In the genomic region with DNA sequence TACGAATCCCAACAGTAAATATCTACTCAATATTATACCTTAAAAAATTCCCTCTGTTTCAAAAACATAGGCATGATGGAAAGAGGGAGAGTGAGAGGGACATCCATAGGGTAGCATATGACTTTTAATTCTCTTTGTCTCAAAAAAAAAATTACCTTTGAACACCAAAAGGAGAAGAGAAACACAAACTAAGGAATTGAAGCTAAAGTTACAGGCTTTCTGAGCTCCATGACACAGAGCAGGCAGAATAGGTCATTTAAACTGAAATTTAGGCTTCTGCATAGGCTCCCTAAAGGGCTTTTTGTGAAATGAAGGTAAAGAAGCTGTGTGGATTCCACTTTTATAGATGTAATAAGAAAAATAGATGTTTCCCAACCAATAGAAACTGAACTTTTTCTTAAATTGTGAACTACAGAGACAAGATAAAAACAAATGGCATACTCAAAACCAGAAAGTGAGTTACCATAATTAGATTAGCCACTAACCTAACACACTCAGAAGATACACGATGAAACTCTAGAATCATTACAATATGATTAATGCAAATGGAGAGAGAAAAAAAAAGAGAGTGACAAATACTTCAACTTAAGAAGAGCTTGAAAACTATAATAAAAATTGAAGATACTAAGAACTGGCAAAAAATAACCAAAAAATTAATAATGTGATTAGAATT, we compare ENCODE assay signal across 21 cellular contexts.
DNase-seq lines count a peak whose midpoint lies in the region; ATAC-seq, FAIRE-seq and TF ChIP-seq lines count a peak whose summit lies in the region.
"Had no signal": no experiment of that assay in that cellular context is flagged by ENCODE, and none has a peak within 500 bp of the region (broad histone marks: within the 10 kb centered on the region; RNA-seq: fewer than 3 reads in every experiment).

No MANE protein-coding gene starts in this region.

- H3K4me3 ChIP-seq in kidney (ENCODE audit: low read length in 2 of 2) (no peak overlapping the region), transverse colon (no peak overlapping the region)
- H3K4me3 ChIP-seq: GM23338 had no signal

- no peak overlapping the region for H3K9ac ChIP-seq in kidney (ENCODE audit: low read length in 2 of 2)

- peaks cover 7 to 57% (median 26%) of the 10 kb centered on the region in 6 donors for H3K9me3 Mint-ChIP-seq in immature natural killer cell

- no peak overlapping the region for H3K27ac Mint-ChIP-seq in immature natural killer cell
- H3K27ac Mint-ChIP-seq: CD4-positive, CD25-positive, alpha-beta regulatory T cell; CD8-positive, alpha-beta memory T cell; GM23338; IgD-negative memory B cell had no signal

- in situ Hi-C loops in transverse colon (cut with MboI; ENCODE audit: low pct_ligation_motif_present in 1 of 4, low pct_unique_long_range_greater_than_20kb in 1 of 4, low sequenced_read_pairs in 3 of 4), result no loop called here

- H3K27ac ChIP-seq in kidney (ENCODE audit: low read depth in 2 of 2, low read length in 2 of 2) (no peak overlapping the region), transverse colon (no peak overlapping the region)

- H3K9me3 ChIP-seq in kidney (ENCODE audit: control insufficient read depth in 1 of 2, low read length in 2 of 2) (no peaks in the 10 kb centered on the region), transverse colon (no peaks in the 10 kb centered on the region)
- H3K9me3 ChIP-seq: BE2C had no signal

- peak; percentile 6 for FAIRE-seq in kidney (lab: Jason Lieb, UNC)
- FAIRE-seq: GM19239, H54, HepG2 had no signal

- H3K36me3 ChIP-seq in kidney (ENCODE audit: control insufficient read depth in 1 of 2, insufficient read depth in 2 of 2, low read length in 2 of 2) (no peaks in the 10 kb centered on the region), transverse colon (no peaks in the 10 kb centered on the region)
- H3K36me3 ChIP-seq: BE2C had no signal

- TF ChIP-seq EP300 in transverse colon (IDR thresholded peaks at IDR 0.05; ENCODE audit: low read depth), result no peak

- WGBS in transverse colon (ENCODE audit: low coverage in 1 of 2), 2 donors, result 82 to 83% methylated on average over 2 of the region's 2 CpGs

- H3K4me1 Mint-ChIP-seq in immature natural killer cell, result no peaks in the 10 kb centered on the region
- H3K4me1 Mint-ChIP-seq: CD4-positive, CD25-positive, alpha-beta regulatory T cell; CD8-positive, alpha-beta memory T cell; GM23338; IgD-negative memory B cell had no signal

- no peaks in the 10 kb centered on the region for H3K27me3 ChIP-seq in transverse colon
- H3K27me3 ChIP-seq: BE2C had no signal

- TF ChIP-seq CTCF in kidney (IDR thresholded peaks at IDR 0.05; ENCODE audit: borderline replicate concordance, extremely low read depth, insufficient read depth) (no peak), transverse colon (IDR thresholded peaks at IDR 0.05) (no peak)

- H3K27me3 Mint-ChIP-seq in immature natural killer cell (ENCODE audit: low read depth in 3 of 3), result peaks cover 0 to 2% (median 2%) of the 10 kb centered on the region in 3 donors
- H3K27me3 Mint-ChIP-seq: CD4-positive, CD25-positive, alpha-beta regulatory T cell; CD8-positive, alpha-beta memory T cell; IgD-negative memory B cell had no signal

- H3K4me3 Mint-ChIP-seq in immature natural killer cell, result no peak overlapping the region
- H3K4me3 Mint-ChIP-seq: CD4-positive, CD25-positive, alpha-beta regulatory T cell; CD8-positive, alpha-beta memory T cell; GM23338; IgD-negative memory B cell had no signal

- peaks cover 0 to 3% (median 0%) of the 10 kb centered on the region in 3 donors for H3K36me3 Mint-ChIP-seq in immature natural killer cell
- H3K36me3 Mint-ChIP-seq: CD4-positive, CD25-positive, alpha-beta regulatory T cell; CD8-positive, alpha-beta memory T cell; IgD-negative memory B cell had no signal

- DNase-seq in kidney (no peak), transverse colon (no peak), immature natural killer cell (no peak), NCI-H2029 treated with DMSO at 0.1 percent for 48 hours (lab: John Stamatoyannopoulos, UW) (no peak)
- no peak for DNase-seq in activated CD4-positive, alpha-beta T cell treated with anti-CD3 and anti-CD28 coated beads for 1 hour
- DNase-seq: BE2C; C1 segment of cervical spinal cord; CD4-positive, CD25-positive, alpha-beta regulatory T cell; CD8-positive, alpha-beta memory T cell; COR-L47; HCEC 1CT; Karpas-422; KBM-7 had no signal

- no peak for TF ChIP-seq POLR2A in transverse colon (IDR thresholded peaks at IDR 0.05)

- H3K4me1 ChIP-seq in kidney (ENCODE audit: control insufficient read depth in 1 of 2, insufficient read depth in 1 of 2, low read depth in 1 of 2, low read length in 2 of 2), result no peaks in the 10 kb centered on the region
- no peaks in the 10 kb centered on the region for H3K4me1 ChIP-seq in transverse colon
- H3K4me1 ChIP-seq: BE2C had no signal

- intact Hi-C loops in kidney (cut with DNase I) (no loop called here), transverse colon (cut with DNase I; ENCODE audit: low total_unique reads) (no loop called here)

- ATAC-seq in GM18498 (IDR thresholded peaks at IDR 0.05; ENCODE audit: unreplicated experiment) (peak; percentile 43), GM18870 (IDR thresholded peaks at IDR 0.05; ENCODE audit: unreplicated experiment) (peak; percentile 52), HG03025 (IDR thresholded peaks at IDR 0.05; ENCODE audit: low FRiP score, unreplicated experiment) (peak; percentile 56)
- ATAC-seq: GM23338, HepG2 had no signal
